ENCODE assay signal across 32 cellular contexts in genomic region chr9:1443450-1443849, GRCh38.
"Had no signal": no experiment of that assay in that cellular context is flagged by ENCODE, and none has a peak within 500 bp of the region (broad histone marks: within the 10 kb centered on the region; RNA-seq: fewer than 3 reads in every experiment).

No MANE protein-coding gene starts in this region.

- DNase-seq: activated CD4-positive, alpha-beta memory T cell treated with anti-CD3 and anti-CD28 coated beads, Interleukin-2, amount 10 ng/mL, durations not matched to agents 7 days and 5 days; activated CD4-positive, alpha-beta T cell treated with anti-CD3 and anti-CD28 coated beads for 1 hour; activated CD4-positive, alpha-beta T cell treated with anti-CD3 and anti-CD28 coated beads for 48 hours; activated CD4-positive, CD25-positive, alpha-beta regulatory T cell; activated CD8-positive, alpha-beta memory T cell treated with anti-CD3 and anti-CD28 coated beads for 24 hours; activated CD8-positive, alpha-beta memory T cell treated with anti-CD3 and anti-CD28 coated beads, Interleukin-2, amount 10 ng/mL, durations not matched to agents 7 days and 5 days; activated CD8-positive, alpha-beta memory T cell treated with anti-CD3 and anti-CD28 coated beads, Interleukin-2, amount 50 U/mL, for 48 hours; activated effector memory CD4-positive, alpha-beta T cell treated with Interleukin-2 at 50 U/mL for 16 hours; activated naive CD4-positive, alpha-beta T cell treated with anti-CD3 and anti-CD28 coated beads, Interleukin-2, amount 10 ng/mL, durations not matched to agents 7 days and 5 days; activated naive CD8-positive, alpha-beta T cell treated with anti-CD3 and anti-CD28 coated beads, Interleukin-2, amount 50 U/mL, for 24 hours; activated T-cell treated with anti-CD3 and anti-CD28 coated beads, Interleukin-2, amount 50 U/mL, for 48 hours; anterior cingulate cortex; caudate nucleus; cerebellar nuclear complex; MG63; NCI-H1105; NCI-H1417 treated with DMSO at 0.1 percent for 48 hours; NCI-H187 treated with DMSO at 0.1 percent for 48 hours; NCI-H2081; NCI-H345; NCI-H524 treated with DMSO at 0.1 percent for 48 hours; NCI-H748 treated with DMSO at 0.1 percent for 48 hours; PC-9; SW 1271; T-helper 1 cell; T-helper 2 cell; T-helper 9 cell; WERI-Rb-1 had no signal

- H3K4me3 ChIP-seq: MG63, PC-9 had no signal

- H3K27me3 ChIP-seq: MG63 had no signal

- H3K27ac ChIP-seq: PC-9, RWPE1, WERI-Rb-1 had no signal

- H3K9me3 ChIP-seq: MG63 had no signal

- ATAC-seq: activated CD8-positive, alpha-beta memory T cell treated with anti-CD3 and anti-CD28 coated beads, Interleukin-2, amount 10 ng/mL, durations not matched to agents 7 days and 5 days; activated naive CD8-positive, alpha-beta T cell treated with anti-CD3 and anti-CD28 coated beads, Interleukin-2, amount 50 U/mL, for 24 hours; Right ventricle myocardium inferior had no signal

- FAIRE-seq: bronchial epithelial cell, RCC 7860 had no signal

- H3K36me3 ChIP-seq: MG63, WERI-Rb-1 had no signal
